In the genomic region with DNA sequence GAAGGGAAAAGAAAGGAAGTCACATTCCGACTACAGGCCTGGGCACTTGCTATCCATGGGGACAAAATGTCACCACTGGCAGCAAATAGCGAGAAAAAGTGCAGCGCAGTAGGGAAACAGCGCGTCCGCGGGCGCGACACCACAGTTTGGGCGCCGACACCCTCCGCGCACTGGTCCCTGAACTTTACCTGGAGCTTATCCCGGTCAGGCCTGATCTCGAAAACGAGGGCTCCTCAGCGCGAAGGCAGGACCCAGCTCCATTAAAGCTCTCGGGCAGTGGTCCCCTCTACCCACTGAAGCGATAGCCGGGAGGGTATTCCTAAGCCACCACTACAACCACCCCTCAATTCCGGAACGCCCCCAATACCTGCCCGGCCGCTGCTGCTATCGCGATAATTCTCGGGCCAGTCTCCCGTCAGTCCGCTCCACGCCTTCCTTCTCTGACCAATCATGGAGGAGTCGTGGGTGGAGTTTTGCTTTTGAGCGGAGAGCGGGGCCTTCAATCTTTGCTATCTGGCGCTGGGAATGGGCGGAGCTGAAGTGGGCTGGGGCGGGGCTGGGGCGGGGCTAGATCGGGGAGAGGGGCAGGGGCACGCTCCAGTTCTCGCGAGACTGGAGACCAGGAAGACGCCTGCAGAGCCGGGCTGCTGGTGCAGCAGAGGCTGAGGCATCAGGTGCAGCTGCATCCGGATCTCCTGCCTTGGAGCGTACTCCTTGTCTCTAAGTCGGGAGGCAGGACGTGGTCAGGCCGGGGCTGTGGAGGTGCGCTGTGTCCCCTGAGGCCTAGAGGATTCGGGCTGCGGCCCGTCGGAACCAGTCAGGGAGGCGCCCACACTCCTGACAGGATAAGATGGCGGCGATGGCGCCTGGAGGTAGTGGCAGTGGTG, we compare ENCODE assay signal across 1 cellular context.
TF ChIP-seq lines count a peak whose summit lies in the region.

A gene with protein sequence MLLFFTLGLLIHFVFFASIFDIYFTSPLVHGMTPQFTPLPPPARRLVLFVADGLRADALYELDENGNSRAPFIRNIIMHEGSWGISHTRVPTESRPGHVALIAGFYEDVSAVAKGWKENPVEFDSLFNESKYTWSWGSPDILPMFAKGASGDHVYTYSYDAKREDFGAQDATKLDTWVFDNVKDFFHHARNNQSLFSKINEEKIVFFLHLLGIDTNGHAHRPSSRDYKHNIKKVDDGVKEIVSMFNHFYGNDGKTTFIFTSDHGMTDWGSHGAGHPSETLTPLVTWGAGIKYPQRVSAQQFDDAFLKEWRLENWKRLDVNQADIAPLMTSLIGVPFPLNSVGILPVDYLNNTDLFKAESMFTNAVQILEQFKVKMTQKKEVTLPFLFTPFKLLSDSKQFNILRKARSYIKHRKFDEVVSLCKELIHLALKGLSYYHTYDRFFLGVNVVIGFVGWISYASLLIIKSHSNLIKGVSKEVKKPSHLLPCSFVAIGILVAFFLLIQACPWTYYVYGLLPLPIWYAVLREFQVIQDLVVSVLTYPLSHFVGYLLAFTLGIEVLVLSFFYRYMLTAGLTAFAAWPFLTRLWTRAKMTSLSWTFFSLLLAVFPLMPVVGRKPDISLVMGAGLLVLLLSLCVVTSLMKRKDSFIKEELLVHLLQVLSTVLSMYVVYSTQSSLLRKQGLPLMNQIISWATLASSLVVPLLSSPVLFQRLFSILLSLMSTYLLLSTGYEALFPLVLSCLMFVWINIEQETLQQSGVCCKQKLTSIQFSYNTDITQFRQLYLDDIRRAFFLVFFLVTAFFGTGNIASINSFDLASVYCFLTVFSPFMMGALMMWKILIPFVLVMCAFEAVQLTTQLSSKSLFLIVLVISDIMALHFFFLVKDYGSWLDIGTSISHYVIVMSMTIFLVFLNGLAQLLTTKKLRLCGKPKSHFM (minus strand): TSS at position 401 of the 887 bp plus-strand sequence. CDS start 25,703 bp downstream, outside the sequence.
A gene with protein sequence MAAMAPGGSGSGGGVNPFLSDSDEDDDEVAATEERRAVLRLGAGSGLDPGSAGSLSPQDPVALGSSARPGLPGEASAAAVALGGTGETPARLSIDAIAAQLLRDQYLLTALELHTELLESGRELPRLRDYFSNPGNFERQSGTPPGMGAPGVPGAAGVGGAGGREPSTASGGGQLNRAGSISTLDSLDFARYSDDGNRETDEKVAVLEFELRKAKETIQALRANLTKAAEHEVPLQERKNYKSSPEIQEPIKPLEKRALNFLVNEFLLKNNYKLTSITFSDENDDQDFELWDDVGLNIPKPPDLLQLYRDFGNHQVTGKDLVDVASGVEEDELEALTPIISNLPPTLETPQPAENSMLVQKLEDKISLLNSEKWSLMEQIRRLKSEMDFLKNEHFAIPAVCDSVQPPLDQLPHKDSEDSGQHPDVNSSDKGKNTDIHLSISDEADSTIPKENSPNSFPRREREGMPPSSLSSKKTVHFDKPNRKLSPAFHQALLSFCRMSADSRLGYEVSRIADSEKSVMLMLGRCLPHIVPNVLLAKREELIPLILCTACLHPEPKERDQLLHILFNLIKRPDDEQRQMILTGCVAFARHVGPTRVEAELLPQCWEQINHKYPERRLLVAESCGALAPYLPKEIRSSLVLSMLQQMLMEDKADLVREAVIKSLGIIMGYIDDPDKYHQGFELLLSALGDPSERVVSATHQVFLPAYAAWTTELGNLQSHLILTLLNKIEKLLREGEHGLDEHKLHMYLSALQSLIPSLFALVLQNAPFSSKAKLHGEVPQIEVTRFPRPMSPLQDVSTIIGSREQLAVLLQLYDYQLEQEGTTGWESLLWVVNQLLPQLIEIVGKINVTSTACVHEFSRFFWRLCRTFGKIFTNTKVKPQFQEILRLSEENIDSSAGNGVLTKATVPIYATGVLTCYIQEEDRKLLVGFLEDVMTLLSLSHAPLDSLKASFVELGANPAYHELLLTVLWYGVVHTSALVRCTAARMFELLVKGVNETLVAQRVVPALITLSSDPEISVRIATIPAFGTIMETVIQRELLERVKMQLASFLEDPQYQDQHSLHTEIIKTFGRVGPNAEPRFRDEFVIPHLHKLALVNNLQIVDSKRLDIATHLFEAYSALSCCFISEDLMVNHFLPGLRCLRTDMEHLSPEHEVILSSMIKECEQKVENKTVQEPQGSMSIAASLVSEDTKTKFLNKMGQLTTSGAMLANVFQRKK (plus strand): TSS at position 600 of the 887 bp plus-strand sequence. CDS start 251 bp downstream, at position 851.

TF ChIP-seq in HepG2, 621 proteins besides CTCF, POLR2A, EP300 and RAD21 (continued from another document and continues in another):
- TF ChIP-seq, protein P1, sequence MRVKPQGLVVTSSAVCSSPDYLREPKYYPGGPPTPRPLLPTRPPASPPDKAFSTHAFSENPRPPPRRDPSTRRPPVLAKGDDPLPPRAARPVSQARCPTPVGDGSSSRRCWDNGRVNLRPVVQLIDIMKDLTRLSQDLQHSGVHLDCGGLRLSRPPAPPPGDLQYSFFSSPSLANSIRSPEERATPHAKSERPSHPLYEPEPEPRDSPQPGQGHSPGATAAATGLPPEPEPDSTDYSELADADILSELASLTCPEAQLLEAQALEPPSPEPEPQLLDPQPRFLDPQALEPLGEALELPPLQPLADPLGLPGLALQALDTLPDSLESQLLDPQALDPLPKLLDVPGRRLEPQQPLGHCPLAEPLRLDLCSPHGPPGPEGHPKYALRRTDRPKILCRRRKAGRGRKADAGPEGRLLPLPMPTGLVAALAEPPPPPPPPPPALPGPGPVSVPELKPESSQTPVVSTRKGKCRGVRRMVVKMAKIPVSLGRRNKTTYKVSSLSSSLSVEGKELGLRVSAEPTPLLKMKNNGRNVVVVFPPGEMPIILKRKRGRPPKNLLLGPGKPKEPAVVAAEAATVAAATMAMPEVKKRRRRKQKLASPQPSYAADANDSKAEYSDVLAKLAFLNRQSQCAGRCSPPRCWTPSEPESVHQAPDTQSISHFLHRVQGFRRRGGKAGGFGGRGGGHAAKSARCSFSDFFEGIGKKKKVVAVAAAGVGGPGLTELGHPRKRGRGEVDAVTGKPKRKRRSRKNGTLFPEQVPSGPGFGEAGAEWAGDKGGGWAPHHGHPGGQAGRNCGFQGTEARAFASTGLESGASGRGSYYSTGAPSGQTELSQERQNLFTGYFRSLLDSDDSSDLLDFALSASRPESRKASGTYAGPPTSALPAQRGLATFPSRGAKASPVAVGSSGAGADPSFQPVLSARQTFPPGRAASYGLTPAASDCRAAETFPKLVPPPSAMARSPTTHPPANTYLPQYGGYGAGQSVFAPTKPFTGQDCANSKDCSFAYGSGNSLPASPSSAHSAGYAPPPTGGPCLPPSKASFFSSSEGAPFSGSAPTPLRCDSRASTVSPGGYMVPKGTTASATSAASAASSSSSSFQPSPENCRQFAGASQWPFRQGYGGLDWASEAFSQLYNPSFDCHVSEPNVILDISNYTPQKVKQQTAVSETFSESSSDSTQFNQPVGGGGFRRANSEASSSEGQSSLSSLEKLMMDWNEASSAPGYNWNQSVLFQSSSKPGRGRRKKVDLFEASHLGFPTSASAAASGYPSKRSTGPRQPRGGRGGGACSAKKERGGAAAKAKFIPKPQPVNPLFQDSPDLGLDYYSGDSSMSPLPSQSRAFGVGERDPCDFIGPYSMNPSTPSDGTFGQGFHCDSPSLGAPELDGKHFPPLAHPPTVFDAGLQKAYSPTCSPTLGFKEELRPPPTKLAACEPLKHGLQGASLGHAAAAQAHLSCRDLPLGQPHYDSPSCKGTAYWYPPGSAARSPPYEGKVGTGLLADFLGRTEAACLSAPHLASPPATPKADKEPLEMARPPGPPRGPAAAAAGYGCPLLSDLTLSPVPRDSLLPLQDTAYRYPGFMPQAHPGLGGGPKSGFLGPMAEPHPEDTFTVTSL (CRISPR knock-in tag; IDR thresholded peaks at IDR 0.05; ENCODE audit: borderline replicate concordance), result no peak
- TF ChIP-seq YEATS4 (CRISPR knock-in tag; IDR thresholded peaks at IDR 0.05; ENCODE audit: borderline replicate concordance) (peak; percentile 54), ZSCAN30 (CRISPR knock-in tag; IDR thresholded peaks at IDR 0.05) (0 out of 2 replicates have a peak, but pooled peaks have one; percentile 49), ZNF549 (CRISPR knock-in tag; IDR thresholded peaks at IDR 0.05) (no peak), PHF8 (CRISPR knock-in tag; IDR thresholded peaks at IDR 0.05) (peak; percentile 84), ZNF280D (CRISPR knock-in tag; IDR thresholded peaks at IDR 0.05) (peak; percentile 34; the same call in 1 of the 2 replicates), NFRKB (IDR thresholded peaks at IDR 0.05) (0 out of 2 replicates have a peak, but pooled peaks have one; percentile 62), MXD1 (CRISPR knock-in tag; IDR thresholded peaks at IDR 0.05) (peak; percentile 29; the same call in 1 of the 2 replicates), ZNF10 (CRISPR knock-in tag; IDR thresholded peaks at IDR 0.05; ENCODE audit: borderline replicate concordance, low read depth) (no peak), HNRNPLL (IDR thresholded peaks at IDR 0.05; ENCODE audit: low read depth, low read length, poor library complexity, severe bottlenecking) (peak; percentile 80), ZFP1 (CRISPR knock-in tag; IDR thresholded peaks at IDR 0.05) (no peak), STAT5B (CRISPR knock-in tag; IDR thresholded peaks at IDR 0.05) (peak; percentile 8; the same call in 1 of the 2 replicates), UBTF (CRISPR knock-in tag; IDR thresholded peaks at IDR 0.05) (peak; percentile 43; the same call in 1 of the 2 replicates), HNRNPL (IDR thresholded peaks at IDR 0.05; ENCODE audit: low read depth, low read length) (0 out of 2 replicates have a peak, but pooled peaks have one; percentile 39), ZNF431 (CRISPR knock-in tag; IDR thresholded peaks at IDR 0.05; ENCODE audit: borderline replicate concordance, low read depth) (0 out of 2 replicates have a peak, but pooled peaks have one; percentile 13), FOXC1 (CRISPR knock-in tag; IDR thresholded peaks at IDR 0.05; ENCODE audit: borderline replicate concordance) (0 out of 2 replicates have a peak, but pooled peaks have one; percentile 23), ZNF780A (CRISPR knock-in tag; IDR thresholded peaks at IDR 0.05) (no peak)
- TF ChIP-seq, protein P2, sequence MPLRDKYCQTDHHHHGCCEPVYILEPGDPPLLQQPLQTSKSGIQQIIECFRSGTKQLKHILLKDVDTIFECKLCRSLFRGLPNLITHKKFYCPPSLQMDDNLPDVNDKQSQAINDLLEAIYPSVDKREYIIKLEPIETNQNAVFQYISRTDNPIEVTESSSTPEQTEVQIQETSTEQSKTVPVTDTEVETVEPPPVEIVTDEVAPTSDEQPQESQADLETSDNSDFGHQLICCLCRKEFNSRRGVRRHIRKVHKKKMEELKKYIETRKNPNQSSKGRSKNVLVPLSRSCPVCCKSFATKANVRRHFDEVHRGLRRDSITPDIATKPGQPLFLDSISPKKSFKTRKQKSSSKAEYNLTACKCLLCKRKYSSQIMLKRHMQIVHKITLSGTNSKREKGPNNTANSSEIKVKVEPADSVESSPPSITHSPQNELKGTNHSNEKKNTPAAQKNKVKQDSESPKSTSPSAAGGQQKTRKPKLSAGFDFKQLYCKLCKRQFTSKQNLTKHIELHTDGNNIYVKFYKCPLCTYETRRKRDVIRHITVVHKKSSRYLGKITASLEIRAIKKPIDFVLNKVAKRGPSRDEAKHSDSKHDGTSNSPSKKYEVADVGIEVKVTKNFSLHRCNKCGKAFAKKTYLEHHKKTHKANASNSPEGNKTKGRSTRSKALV (CRISPR knock-in tag; IDR thresholded peaks at IDR 0.05), result peak; percentile 32
- TF ChIP-seq, protein P3, sequence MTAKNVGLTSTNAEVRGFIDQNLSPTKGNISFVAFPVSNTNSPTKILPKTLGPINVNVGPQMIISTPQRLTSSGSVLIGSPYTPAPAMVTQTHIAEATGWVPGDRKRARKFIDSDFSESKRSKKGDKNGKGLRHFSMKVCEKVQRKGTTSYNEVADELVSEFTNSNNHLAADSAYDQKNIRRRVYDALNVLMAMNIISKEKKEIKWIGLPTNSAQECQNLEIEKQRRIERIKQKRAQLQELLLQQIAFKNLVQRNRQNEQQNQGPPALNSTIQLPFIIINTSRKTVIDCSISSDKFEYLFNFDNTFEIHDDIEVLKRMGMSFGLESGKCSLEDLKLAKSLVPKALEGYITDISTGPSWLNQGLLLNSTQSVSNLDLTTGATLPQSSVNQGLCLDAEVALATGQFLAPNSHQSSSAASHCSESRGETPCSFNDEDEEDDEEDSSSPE (CRISPR knock-in tag; IDR thresholded peaks at IDR 0.05), result peak; percentile 88
